19 cellular contexts compared by ENCODE assay signal in the genomic region with DNA sequence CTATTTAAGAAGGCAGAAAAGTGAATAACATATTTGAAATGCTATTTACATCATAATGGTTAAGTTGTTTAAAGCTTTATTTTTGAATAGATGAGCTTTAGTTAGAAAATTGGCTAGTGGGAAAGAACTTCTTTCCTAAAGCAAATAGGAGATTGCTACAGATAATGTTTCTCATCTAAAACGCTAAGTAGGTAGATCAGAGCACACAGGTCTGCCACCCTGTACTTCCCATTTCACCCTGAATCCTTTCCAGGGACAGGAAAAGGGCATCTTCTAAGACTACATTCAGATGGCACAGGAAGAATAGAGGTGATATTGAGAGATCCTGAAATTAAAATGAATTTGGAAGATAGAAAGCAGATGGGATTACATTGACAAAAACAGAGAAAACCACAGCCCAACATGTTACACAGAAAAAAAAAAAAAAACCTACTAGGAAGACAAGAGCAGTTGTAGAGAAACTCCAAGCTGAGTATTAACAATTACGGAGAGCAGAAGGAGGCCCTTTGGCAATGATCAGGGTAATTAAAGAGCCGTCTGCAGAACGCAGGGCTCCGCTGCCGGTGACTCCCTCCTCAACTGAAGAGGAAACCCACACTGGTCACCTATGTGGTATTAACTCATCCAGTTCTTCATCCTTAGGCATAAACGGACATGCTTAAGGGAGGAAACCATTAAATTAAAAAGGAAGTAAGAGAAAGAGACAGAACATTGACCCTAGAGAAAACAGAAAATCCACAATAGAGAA. TPM values are rescaled to one million over a fixed set of nuclear protein-coding genes. Genes with fewer than 3 reads are reported as not detected.
DNase-seq lines count a peak whose midpoint lies in the region; ATAC-seq and TF ChIP-seq lines count a peak whose summit lies in the region.
"Had no signal": no experiment of that assay in that cellular context is flagged by ENCODE, and none has a peak within 500 bp of the region (broad histone marks: within the 10 kb centered on the region; RNA-seq: fewer than 3 reads in every experiment).

No MANE protein-coding gene starts in this region.

- DNase-seq in G401 (ENCODE audit: low spot score): peak; percentile 5
- DNase-seq in M059J (ENCODE audit: low read depth): peak; percentile 21
- DNase-seq in SKM-1 (lab: John Stamatoyannopoulos, UW; ENCODE audit: unreplicated experiment): peak; percentile 63
- DNase-seq in neural progenitor cell (ENCODE audit: low spot score): no peak
- no peak for DNase-seq in NCI-H524 (lab: John Stamatoyannopoulos, UW)
- DNase-seq in islet precursor cell: no peak
- DNase-seq: activated CD4-positive, alpha-beta T cell treated with anti-CD3 and anti-CD28 coated beads, Interleukin-2, amount 10 ng/mL, durations not matched to agents 24 days and 14 days; activated naive CD8-positive, alpha-beta T cell treated with anti-CD3 and anti-CD28 coated beads, Interleukin-2, amount 10 ng/mL, durations not matched to agents 7 days and 5 days; Caco-2; EL; glutamatergic neuron; H9; KBM-7; NCI-H2107; tibial artery had no signal

- peaks cover 8% of the 10 kb centered on the region for H3K36me3 Mint-ChIP-seq in neural progenitor cell
- H3K36me3 Mint-ChIP-seq: stimulated activated memory B cell treated with anti-CD40 and anti-IgM and Interleukin-4, amounts not matched to agents 10 μg/mL and 1 μg/mL and 100 μg/mL, for 72 hours had no signal

- H3K9me3 ChIP-seq in neural progenitor cell (ENCODE audit: low read depth): no peaks in the 10 kb centered on the region

- no peaks in the 10 kb centered on the region for H4K20me1 ChIP-seq in neural progenitor cell (ENCODE audit: low read depth)

- no peaks in the 10 kb centered on the region for H3K27me3 Mint-ChIP-seq in neural progenitor cell (ENCODE audit: insufficient read depth, low read depth)
- H3K27me3 Mint-ChIP-seq: activated CD4-positive, alpha-beta T cell treated with anti-CD3 and anti-CD28 coated beads, Interleukin-2, amount 10 ng/mL, durations not matched to agents 24 days and 14 days; activated T-helper 17 cell treated with anti-CD3 and anti-CD28 coated beads, Interleukin-2, amount 50 U/mL, for 72 hours had no signal

- H3K27ac Mint-ChIP-seq in neural progenitor cell: no peak overlapping the region
- H3K27ac Mint-ChIP-seq: activated CD4-positive, alpha-beta T cell treated with anti-CD3 and anti-CD28 coated beads, Interleukin-2, amount 10 ng/mL, durations not matched to agents 24 days and 14 days; activated T-helper 17 cell treated with anti-CD3 and anti-CD28 coated beads, Interleukin-2, amount 50 U/mL, for 72 hours; H9; stimulated activated memory B cell treated with anti-CD40 and anti-IgM and Interleukin-4, amounts not matched to agents 10 μg/mL and 1 μg/mL and 100 μg/mL, for 72 hours had no signal

- no peaks in the 10 kb centered on the region for H3K36me3 ChIP-seq in neural progenitor cell
- H3K36me3 ChIP-seq: tibial artery had no signal

- no peak for ATAC-seq in GM18858 (IDR thresholded peaks at IDR 0.05; ENCODE audit: unreplicated experiment)
- ATAC-seq: activated T-helper 17 cell treated with anti-CD3 and anti-CD28 coated beads, Interleukin-2, amount 50 U/mL, for 72 hours; stimulated activated memory B cell treated with anti-CD40 and anti-IgM and Interleukin-4, amounts not matched to agents 10 μg/mL and 1 μg/mL and 100 μg/mL, for 72 hours had no signal

- TF ChIP-seq CTCF in neural progenitor cell (IDR thresholded peaks at IDR 0.05): no peak

- no peaks in the 10 kb centered on the region for H3K27me3 ChIP-seq in neural progenitor cell
- H3K27me3 ChIP-seq: tibial artery had no signal

- H3K4me2 ChIP-seq in neural progenitor cell: peak overlapping the region; percentile 24

- H2AFZ ChIP-seq in neural progenitor cell (replicated peaks): no peak overlapping the region

- H3K4me3 ChIP-seq in neural progenitor cell: no peak overlapping the region
- H3K4me3 ChIP-seq: tibial artery had no signal

- peaks cover 22% of the 10 kb centered on the region for H3K4me1 ChIP-seq in neural progenitor cell
- H3K4me1 ChIP-seq: Caco-2, tibial artery had no signal

- in situ Hi-C loops in G401 (cut with HindIII; ENCODE audit: low sequenced_read_pairs): no loop called here

- H3F3A ChIP-seq in neural progenitor cell (ENCODE audit: low read depth): peaks cover 20% of the 10 kb centered on the region

- H3K27ac ChIP-seq in neural progenitor cell: no peak overlapping the region
- H3K27ac ChIP-seq: tibial artery had no signal

- H3K9me3 Mint-ChIP-seq in neural progenitor cell: peaks cover 17% of the 10 kb centered on the region

- H3K4me3 Mint-ChIP-seq in neural progenitor cell: no peak overlapping the region
- H3K4me3 Mint-ChIP-seq: activated CD4-positive, alpha-beta T cell treated with anti-CD3 and anti-CD28 coated beads, Interleukin-2, amount 10 ng/mL, durations not matched to agents 24 days and 14 days; activated naive CD8-positive, alpha-beta T cell treated with anti-CD3 and anti-CD28 coated beads, Interleukin-2, amount 10 ng/mL, durations not matched to agents 7 days and 5 days; activated T-helper 17 cell treated with anti-CD3 and anti-CD28 coated beads, Interleukin-2, amount 50 U/mL, for 72 hours; H9; neural crest cell; stimulated activated memory B cell treated with anti-CD40 and anti-IgM and Interleukin-4, amounts not matched to agents 10 μg/mL and 1 μg/mL and 100 μg/mL, for 72 hours had no signal

- no peaks in the 10 kb centered on the region for H3K4me1 Mint-ChIP-seq in neural progenitor cell
- H3K4me1 Mint-ChIP-seq: activated CD4-positive, alpha-beta T cell treated with anti-CD3 and anti-CD28 coated beads, Interleukin-2, amount 10 ng/mL, durations not matched to agents 24 days and 14 days; activated T-helper 17 cell treated with anti-CD3 and anti-CD28 coated beads, Interleukin-2, amount 50 U/mL, for 72 hours; neural crest cell; stimulated activated memory B cell treated with anti-CD40 and anti-IgM and Interleukin-4, amounts not matched to agents 10 μg/mL and 1 μg/mL and 100 μg/mL, for 72 hours had no signal

- no peaks in the 10 kb centered on the region for H3K79me2 ChIP-seq in neural progenitor cell (ENCODE audit: low read depth)

- H3K9ac ChIP-seq in neural progenitor cell: no peak overlapping the region

RNA-seq across cellular contexts. Expression of a gene that starts 53.6 kb away (rescaled TPM):
- not detected in 2 replicates for total RNA-seq in G401 (2014; rRNA removed; shearing (Covaris generic))
- total RNA-seq in M059J (2014; rRNA removed; shearing (Covaris generic)): 3.9 and 6.9 TPM in 2 replicates
- 3.3 and 4.2 TPM in 2 replicates for total RNA-seq in neural progenitor cell (ENCODE audit: low replicate concordance)
- total RNA-seq: Caco-2 had no signal

Comparison
In these comparisons a context has a peak if more than half of its experiments do, and no peak if none do; other contexts are left out.
1. DNase-seq: peak in G401 (single experiment), M059J (single experiment) and SKM-1 (single experiment); none in neural progenitor cell (single experiment), NCI-H524 (0 of 2) and islet precursor cell (single experiment).